In the genomic region with DNA sequence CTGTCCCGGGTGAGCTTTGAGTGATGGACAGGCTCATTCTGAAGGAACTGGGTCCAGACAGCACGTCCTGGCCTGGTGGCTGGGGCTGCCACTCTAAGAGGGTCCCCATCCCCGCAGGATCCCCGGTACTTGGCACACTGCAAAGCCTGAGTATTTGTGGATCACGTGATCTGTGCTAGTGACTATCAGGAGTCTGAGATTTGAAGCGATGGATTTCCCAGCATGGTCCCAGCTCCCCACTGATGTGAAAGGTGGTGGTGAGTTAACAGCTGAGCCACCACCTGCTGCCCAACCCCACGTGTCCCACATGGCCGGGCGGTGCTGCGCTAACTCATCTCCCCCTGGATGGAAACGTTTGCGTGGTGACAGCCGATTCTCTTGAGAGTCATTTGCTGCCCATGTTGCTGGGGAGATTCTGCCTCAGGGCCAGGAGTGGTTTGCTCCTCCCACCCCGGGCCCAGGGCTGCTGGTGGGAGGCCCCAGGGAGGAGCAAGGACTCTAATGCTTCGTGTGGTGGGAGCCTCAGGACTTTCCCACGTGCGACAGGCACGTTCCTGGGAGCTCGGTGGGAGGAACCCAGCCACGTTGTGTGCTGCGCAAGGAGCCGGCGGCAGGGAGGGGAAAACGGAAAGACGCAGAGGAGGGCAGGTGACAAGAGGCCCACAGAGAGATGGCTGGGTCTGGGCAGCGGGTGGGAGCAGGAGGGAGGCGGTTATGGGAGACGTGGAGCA, we compare ENCODE assay signal across 1 cellular context.
A peak's percentile ranks its signal among the peaks of the same experiment; 100 is the strongest.
TF ChIP-seq lines count a peak whose summit lies in the region.

No MANE protein-coding gene starts in this region.

TF ChIP-seq in K562, 482 proteins besides CTCF, POLR2A, EP300 and RAD21 (continues in another document):
- TF ChIP-seq PHB (CRISPR knock-in tag; IDR thresholded peaks at IDR 0.05) (no peak), TCF7 (IDR thresholded peaks at IDR 0.05; ENCODE audit: borderline replicate concordance) (no peak), ZNF766 (CRISPR knock-in tag; conservative IDR thresholded peaks at IDR 0.05) (no peak), PHB2 (IDR thresholded peaks at IDR 0.05; ENCODE audit: low read depth) (no peak), FOXP1 (CRISPR knock-in tag; IDR thresholded peaks at IDR 0.05) (no peak), RB1 (IDR thresholded peaks at IDR 0.05; ENCODE audit: low read depth) (peak; percentile 6; the same call in 1 of the 2 replicates), SAFB (IDR thresholded peaks at IDR 0.05; ENCODE audit: borderline replicate concordance, low read depth, low read length) (no peak), ZNF133 (CRISPR knock-in tag; IDR thresholded peaks at IDR 0.05) (no peak), JUND (IDR thresholded peaks at IDR 0.05; ENCODE audit: borderline replicate concordance, low read depth, low read length) (no peak), JUND (tag; IDR thresholded peaks at IDR 0.05; ENCODE audit: borderline replicate concordance, low read depth, low read length) (no peak), TRIM28 (IDR thresholded peaks at IDR 0.05) (peak; percentile 34; the same call in 1 of the 2 replicates), GTF2E2 (tag; IDR thresholded peaks at IDR 0.05) (no peak), NFYB (IDR thresholded peaks at IDR 0.05; ENCODE audit: extremely low read depth, insufficient read length) (no peak), ZNF583 (CRISPR knock-in tag; IDR thresholded peaks at IDR 0.05) (no peak), MCM3 (IDR thresholded peaks at IDR 0.05) (no peak), ZNF354B (CRISPR knock-in tag; IDR thresholded peaks at IDR 0.05) (no peak), ZFX (CRISPR knock-in tag; IDR thresholded peaks at IDR 0.05) (no peak), TAF9B (IDR thresholded peaks at IDR 0.05; ENCODE audit: partially characterized antibody) (no peak), ELF4 (CRISPR knock-in tag; IDR thresholded peaks at IDR 0.05) (0 out of 2 replicates have a peak, but pooled peaks have one; percentile 62), CBFB (CRISPR knock-in tag; IDR thresholded peaks at IDR 0.05) (0 out of 2 replicates have a peak, but pooled peaks have one; percentile 16), ZFPM2 (CRISPR knock-in tag; IDR thresholded peaks at IDR 0.05) (no peak), DDX20 (tag; IDR thresholded peaks at IDR 0.05; ENCODE audit: low read depth) (no peak), ILK (tag; IDR thresholded peaks at IDR 0.05; ENCODE audit: borderline replicate concordance, low read depth) (no peak), PURB (CRISPR knock-in tag; IDR thresholded peaks at IDR 0.05; ENCODE audit: low read depth) (no peak), ZNF282 (CRISPR knock-in tag; IDR thresholded peaks at IDR 0.05) (no peak), SRF (CRISPR knock-in tag; IDR thresholded peaks at IDR 0.05) (no peak), L3MBTL2 (IDR thresholded peaks at IDR 0.05) (peak; percentile 93), FOXM1 (IDR thresholded peaks at IDR 0.05; ENCODE audit: low read depth) (no peak), FOXM1 (CRISPR knock-in tag; IDR thresholded peaks at IDR 0.05; ENCODE audit: low read depth) (no peak)
- TF ChIP-seq, protein P1, sequence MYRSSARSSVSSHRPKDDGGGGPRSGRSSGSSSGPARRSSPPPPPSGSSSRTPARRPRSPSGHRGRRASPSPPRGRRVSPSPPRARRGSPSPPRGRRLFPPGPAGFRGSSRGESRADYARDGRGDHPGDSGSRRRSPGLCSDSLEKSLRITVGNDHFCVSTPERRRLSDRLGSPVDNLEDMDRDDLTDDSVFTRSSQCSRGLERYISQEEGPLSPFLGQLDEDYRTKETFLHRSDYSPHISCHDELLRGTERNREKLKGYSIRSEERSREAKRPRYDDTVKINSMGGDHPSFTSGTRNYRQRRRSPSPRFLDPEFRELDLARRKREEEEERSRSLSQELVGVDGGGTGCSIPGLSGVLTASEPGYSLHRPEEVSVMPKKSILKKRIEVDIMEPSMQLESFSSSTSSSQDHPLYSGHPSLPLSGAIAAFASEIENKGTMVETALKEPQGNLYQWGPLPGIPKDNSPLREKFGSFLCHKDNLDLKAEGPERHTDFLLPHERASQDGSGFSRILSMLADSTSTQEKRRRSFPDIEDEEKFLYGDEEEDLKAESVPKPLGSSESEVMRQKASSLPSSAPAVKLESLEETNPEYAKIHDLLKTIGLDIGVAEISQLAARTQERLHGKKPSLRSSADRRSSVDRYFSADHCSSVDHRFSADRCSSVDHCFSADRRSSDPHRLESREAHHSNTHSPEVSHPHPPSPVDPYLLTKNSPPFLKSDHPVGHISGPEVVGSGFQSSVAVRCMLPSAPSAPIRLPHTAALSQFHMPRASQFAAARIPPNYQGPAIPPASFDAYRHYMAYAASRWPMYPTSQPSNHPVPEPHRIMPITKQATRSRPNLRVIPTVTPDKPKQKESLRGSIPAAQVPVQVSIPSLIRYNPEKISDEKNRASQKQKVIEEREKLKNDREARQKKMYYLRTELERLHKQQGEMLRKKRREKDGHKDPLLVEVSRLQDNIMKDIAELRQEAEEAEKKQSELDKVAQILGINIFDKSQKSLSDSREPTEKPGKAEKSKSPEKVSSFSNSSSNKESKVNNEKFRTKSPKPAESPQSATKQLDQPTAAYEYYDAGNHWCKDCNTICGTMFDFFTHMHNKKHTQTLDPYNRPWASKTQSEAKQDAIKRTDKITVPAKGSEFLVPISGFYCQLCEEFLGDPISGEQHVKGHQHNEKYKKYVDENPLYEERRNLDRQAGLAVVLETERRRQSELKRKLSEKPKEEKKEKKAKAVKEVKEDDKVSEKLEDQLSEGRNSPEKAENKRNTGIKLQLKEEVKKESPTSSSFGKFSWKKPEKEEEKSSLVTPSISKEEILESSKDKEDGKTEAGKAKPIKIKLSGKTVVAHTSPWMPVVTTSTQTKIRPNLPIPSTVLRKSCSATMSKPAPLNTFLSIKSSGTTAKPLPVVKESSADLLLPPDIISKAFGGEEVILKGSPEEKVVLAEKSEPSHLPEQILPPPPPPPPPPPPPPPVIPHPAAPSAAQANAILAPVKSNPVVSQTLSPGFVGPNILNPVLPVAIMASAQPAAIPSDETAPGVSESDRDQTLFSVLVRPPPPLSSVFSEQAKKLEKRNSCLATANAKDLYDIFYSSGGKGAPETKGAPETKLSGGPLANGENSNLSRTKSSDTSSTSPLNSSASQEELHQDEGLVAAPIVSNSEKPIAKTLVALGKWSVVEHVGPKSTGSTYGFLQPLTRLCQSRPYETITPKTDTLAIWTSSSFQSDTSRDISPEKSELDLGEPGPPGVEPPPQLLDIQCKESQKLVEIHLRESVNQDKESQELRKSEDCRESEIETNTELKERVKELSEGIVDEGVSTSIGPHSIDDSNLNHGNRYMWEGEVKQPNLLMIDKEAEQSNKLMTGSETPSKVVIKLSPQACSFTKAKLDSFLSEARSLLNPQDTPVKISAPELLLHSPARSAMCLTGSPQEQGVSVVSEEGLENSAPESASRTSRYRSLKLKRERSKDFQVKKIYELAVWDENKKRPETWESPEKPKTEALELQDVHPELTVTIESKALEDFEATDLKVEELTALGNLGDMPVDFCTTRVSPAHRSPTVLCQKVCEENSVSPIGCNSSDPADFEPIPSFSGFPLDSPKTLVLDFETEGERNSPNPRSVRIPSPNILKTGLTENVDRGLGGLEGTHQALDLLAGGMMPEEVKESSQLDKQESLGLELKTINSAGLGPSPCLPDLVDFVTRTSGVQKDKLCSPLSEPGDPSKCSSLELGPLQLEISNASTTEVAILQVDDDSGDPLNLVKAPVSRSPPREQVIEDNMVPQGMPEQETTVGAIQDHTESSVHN (IDR thresholded peaks at IDR 0.05; ENCODE audit: borderline replicate concordance in 1 of 2, low read depth in 1 of 2) = no peak
- TF ChIP-seq, protein P2, sequence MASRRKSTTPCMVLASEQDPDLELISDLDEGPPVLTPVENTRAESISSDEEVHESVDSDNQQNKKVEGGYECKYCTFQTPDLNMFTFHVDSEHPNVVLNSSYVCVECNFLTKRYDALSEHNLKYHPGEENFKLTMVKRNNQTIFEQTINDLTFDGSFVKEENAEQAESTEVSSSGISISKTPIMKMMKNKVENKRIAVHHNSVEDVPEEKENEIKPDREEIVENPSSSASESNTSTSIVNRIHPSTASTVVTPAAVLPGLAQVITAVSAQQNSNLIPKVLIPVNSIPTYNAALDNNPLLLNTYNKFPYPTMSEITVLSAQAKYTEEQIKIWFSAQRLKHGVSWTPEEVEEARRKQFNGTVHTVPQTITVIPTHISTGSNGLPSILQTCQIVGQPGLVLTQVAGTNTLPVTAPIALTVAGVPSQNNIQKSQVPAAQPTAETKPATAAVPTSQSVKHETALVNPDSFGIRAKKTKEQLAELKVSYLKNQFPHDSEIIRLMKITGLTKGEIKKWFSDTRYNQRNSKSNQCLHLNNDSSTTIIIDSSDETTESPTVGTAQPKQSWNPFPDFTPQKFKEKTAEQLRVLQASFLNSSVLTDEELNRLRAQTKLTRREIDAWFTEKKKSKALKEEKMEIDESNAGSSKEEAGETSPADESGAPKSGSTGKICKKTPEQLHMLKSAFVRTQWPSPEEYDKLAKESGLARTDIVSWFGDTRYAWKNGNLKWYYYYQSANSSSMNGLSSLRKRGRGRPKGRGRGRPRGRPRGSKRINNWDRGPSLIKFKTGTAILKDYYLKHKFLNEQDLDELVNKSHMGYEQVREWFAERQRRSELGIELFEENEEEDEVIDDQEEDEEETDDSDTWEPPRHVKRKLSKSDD (conservative IDR thresholded peaks at IDR 0.05; ENCODE audit: low read length) = no peak
- TF ChIP-seq, protein P3, sequence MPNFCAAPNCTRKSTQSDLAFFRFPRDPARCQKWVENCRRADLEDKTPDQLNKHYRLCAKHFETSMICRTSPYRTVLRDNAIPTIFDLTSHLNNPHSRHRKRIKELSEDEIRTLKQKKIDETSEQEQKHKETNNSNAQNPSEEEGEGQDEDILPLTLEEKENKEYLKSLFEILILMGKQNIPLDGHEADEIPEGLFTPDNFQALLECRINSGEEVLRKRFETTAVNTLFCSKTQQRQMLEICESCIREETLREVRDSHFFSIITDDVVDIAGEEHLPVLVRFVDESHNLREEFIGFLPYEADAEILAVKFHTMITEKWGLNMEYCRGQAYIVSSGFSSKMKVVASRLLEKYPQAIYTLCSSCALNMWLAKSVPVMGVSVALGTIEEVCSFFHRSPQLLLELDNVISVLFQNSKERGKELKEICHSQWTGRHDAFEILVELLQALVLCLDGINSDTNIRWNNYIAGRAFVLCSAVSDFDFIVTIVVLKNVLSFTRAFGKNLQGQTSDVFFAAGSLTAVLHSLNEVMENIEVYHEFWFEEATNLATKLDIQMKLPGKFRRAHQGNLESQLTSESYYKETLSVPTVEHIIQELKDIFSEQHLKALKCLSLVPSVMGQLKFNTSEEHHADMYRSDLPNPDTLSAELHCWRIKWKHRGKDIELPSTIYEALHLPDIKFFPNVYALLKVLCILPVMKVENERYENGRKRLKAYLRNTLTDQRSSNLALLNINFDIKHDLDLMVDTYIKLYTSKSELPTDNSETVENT (CRISPR knock-in tag; IDR thresholded peaks at IDR 0.05) = no peak
- TF ChIP-seq, protein P4, sequence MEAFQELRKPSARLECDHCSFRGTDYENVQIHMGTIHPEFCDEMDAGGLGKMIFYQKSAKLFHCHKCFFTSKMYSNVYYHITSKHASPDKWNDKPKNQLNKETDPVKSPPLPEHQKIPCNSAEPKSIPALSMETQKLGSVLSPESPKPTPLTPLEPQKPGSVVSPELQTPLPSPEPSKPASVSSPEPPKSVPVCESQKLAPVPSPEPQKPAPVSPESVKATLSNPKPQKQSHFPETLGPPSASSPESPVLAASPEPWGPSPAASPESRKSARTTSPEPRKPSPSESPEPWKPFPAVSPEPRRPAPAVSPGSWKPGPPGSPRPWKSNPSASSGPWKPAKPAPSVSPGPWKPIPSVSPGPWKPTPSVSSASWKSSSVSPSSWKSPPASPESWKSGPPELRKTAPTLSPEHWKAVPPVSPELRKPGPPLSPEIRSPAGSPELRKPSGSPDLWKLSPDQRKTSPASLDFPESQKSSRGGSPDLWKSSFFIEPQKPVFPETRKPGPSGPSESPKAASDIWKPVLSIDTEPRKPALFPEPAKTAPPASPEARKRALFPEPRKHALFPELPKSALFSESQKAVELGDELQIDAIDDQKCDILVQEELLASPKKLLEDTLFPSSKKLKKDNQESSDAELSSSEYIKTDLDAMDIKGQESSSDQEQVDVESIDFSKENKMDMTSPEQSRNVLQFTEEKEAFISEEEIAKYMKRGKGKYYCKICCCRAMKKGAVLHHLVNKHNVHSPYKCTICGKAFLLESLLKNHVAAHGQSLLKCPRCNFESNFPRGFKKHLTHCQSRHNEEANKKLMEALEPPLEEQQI (IDR thresholded peaks at IDR 0.05) = no peak
- TF ChIP-seq, protein P5, sequence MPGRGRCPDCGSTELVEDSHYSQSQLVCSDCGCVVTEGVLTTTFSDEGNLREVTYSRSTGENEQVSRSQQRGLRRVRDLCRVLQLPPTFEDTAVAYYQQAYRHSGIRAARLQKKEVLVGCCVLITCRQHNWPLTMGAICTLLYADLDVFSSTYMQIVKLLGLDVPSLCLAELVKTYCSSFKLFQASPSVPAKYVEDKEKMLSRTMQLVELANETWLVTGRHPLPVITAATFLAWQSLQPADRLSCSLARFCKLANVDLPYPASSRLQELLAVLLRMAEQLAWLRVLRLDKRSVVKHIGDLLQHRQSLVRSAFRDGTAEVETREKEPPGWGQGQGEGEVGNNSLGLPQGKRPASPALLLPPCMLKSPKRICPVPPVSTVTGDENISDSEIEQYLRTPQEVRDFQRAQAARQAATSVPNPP (IDR thresholded peaks at IDR 0.05; ENCODE audit: borderline replicate concordance, insufficient read depth, insufficient read length) = no peak
- TF ChIP-seq, protein P6, sequence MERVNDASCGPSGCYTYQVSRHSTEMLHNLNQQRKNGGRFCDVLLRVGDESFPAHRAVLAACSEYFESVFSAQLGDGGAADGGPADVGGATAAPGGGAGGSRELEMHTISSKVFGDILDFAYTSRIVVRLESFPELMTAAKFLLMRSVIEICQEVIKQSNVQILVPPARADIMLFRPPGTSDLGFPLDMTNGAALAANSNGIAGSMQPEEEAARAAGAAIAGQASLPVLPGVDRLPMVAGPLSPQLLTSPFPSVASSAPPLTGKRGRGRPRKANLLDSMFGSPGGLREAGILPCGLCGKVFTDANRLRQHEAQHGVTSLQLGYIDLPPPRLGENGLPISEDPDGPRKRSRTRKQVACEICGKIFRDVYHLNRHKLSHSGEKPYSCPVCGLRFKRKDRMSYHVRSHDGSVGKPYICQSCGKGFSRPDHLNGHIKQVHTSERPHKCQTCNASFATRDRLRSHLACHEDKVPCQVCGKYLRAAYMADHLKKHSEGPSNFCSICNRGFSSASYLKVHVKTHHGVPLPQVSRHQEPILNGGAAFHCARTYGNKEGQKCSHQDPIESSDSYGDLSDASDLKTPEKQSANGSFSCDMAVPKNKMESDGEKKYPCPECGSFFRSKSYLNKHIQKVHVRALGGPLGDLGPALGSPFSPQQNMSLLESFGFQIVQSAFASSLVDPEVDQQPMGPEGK (CRISPR knock-in tag; IDR thresholded peaks at IDR 0.05; ENCODE audit: borderline replicate concordance) = no peak
- TF ChIP-seq, protein P7, sequence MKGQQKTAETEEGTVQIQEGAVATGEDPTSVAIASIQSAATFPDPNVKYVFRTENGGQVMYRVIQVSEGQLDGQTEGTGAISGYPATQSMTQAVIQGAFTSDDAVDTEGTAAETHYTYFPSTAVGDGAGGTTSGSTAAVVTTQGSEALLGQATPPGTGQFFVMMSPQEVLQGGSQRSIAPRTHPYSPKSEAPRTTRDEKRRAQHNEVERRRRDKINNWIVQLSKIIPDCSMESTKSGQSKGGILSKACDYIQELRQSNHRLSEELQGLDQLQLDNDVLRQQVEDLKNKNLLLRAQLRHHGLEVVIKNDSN (CRISPR knock-in tag; IDR thresholded peaks at IDR 0.05) = peak; percentile 60
